Comparison of ENCODE assay signal across 20 cellular contexts in the genomic region with DNA sequence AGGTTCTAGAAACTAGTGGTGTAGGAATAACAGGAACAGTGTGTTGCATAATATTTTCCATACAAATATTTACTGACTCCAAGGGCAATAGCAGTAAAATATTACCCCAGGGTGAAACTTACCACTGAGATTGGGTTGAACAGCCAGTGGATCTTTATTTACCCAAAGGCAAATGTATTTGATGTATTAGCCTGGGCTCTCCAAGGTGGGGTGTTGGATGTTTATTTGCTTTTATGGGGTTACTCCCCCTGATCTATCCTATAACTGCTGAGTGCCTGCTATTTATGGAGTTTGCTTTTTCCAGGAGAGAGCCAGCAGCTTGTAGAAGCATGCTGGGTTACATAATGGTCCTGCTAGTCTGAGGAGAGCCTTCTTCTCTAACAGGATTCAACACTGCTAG.
A peak's percentile ranks its signal among the peaks of the same experiment; 100 is the strongest.
DNase-seq lines count a peak whose midpoint lies in the region; ATAC-seq, FAIRE-seq and TF ChIP-seq lines count a peak whose summit lies in the region.
"Had no signal": no experiment of that assay in that cellular context is flagged by ENCODE, and none has a peak within 500 bp of the region (broad histone marks: within the 10 kb centered on the region; RNA-seq: fewer than 3 reads in every experiment).

No MANE protein-coding gene starts in this region.

- H3K27me3 ChIP-seq in bronchial epithelial cell (ENCODE audit: control insufficient read depth, insufficient read depth, low read length) (no peaks in the 10 kb centered on the region), lower lobe of right lung (ENCODE audit: low read depth) (no peaks in the 10 kb centered on the region), uterus (no peaks in the 10 kb centered on the region)

- H3K36me3 ChIP-seq in bronchial epithelial cell (ENCODE audit: control insufficient read depth, insufficient read depth, low read length) (no peaks in the 10 kb centered on the region), lower lobe of right lung (no peaks in the 10 kb centered on the region), uterus (no peaks in the 10 kb centered on the region)

- ATAC-seq in lower lobe of right lung (peak; percentile 91 to 95), HG02938 (IDR thresholded peaks at IDR 0.05; ENCODE audit: unreplicated experiment) (no peak)
- ATAC-seq: activated CD4-positive, CD25-positive, alpha-beta regulatory T cell treated with anti-CD3 and anti-CD28 coated beads, Interleukin-2, amount 50 U/mL, for 24 hours; esophagus mucosa; GM23338; Panc1 had no signal

- FAIRE-seq in bronchial epithelial cell (lab: Jason Lieb, UNC) = no peak

- H3K4me3 ChIP-seq in bronchial epithelial cell (ENCODE audit: low read depth, low read length) (no peak overlapping the region), lower lobe of right lung (no peak overlapping the region), uterus (no peak overlapping the region)
- H3K4me3 ChIP-seq: GM23338 had no signal

- H3K4me1 ChIP-seq in lower lobe of right lung (peaks cover 21% of the 10 kb centered on the region), uterus (no peaks in the 10 kb centered on the region)

- DNase-seq in NCI-H748 (lab: John Stamatoyannopoulos, UW; ENCODE audit: unreplicated experiment) (peak; percentile 10), NCI-H748 treated with DMSO at 0.1 percent for 48 hours (lab: John Stamatoyannopoulos, UW) (no peak), bronchial epithelial cell (ENCODE audit: low read depth) (peak; percentile 37), lower lobe of right lung (no peak), uterus (peak in 1 of 2 donors; percentile 48), NCI-H2029 treated with DMSO at 0.1 percent for 48 hours (lab: John Stamatoyannopoulos, UW) (no peak)
- no peak for DNase-seq in activated naive CD4-positive, alpha-beta T cell treated with anti-CD3 and anti-CD28 coated beads, Interleukin-2, amount 50 U/mL, for 16 hours
- DNase-seq: 8988T; activated effector memory CD4-positive, alpha-beta T cell treated with Interleukin-2 at 50 U/mL for 16 hours; anterior cingulate cortex; C1 segment of cervical spinal cord; DMS79 treated with DMSO at 0.1 percent for 48 hours; naive B cell; NCI-H1694 treated with DMSO at 0.1 percent for 48 hours; NCI-H446 treated with DMSO at 0.1 percent for 48 hours had no signal

- intact Hi-C loops in lower lobe of right lung (cut with DNase I) = no loop called here
- intact Hi-C loops in uterus (cut with DNase I; ENCODE audit: low total_unique reads) = no loop called here

- TF ChIP-seq CTCF in bronchial epithelial cell (IDR thresholded peaks at IDR 0.05; ENCODE audit: insufficient read depth, low read length, severe bottlenecking) = no peak
- TF ChIP-seq CTCF in lower lobe of right lung (IDR thresholded peaks at IDR 0.05) = no peak
- no peak for TF ChIP-seq CTCF in uterus (IDR thresholded peaks at IDR 0.05)

- TF ChIP-seq POLR2A in uterus (IDR thresholded peaks at IDR 0.05) = no peak

- H3K27ac ChIP-seq in lower lobe of right lung (no peak overlapping the region), uterus (peak overlapping the region; percentile 41 to 67)

- no peaks in the 10 kb centered on the region for H3K9me3 ChIP-seq in lower lobe of right lung
- no peaks in the 10 kb centered on the region for H3K9me3 ChIP-seq in uterus

Comparison
In these comparisons a context has a peak if more than half of its experiments do, and no peak if none do; other contexts are left out.
1. DNase-seq: peak in NCI-H748 (single experiment) and bronchial epithelial cell (single experiment); none in NCI-H748 treated with DMSO at 0.1 percent for 48 hours (single experiment), lower lobe of right lung (single experiment), activated naive CD4-positive, alpha-beta T cell treated with anti-CD3 and anti-CD28 coated beads, Interleukin-2, amount 50 U/mL, for 16 hours (single experiment) and NCI-H2029 treated with DMSO at 0.1 percent for 48 hours (single experiment).